In genomic region chr1:15188678-15189077, GRCh38 we compare ENCODE assay signal across 13 cellular contexts. TPM values are rescaled to one million over a fixed set of nuclear protein-coding genes. Genes with fewer than 3 reads are reported as not detected.
DNase-seq lines count a peak whose midpoint lies in the region; ATAC-seq, FAIRE-seq and TF ChIP-seq lines count a peak whose summit lies in the region.
"Had no signal": no experiment of that assay in that cellular context is flagged by ENCODE, and none has a peak within 500 bp of the region (broad histone marks: within the 10 kb centered on the region; RNA-seq: fewer than 3 reads in every experiment).

No MANE protein-coding gene starts in this region.

- intact Hi-C loops in left ventricle myocardium inferior (cut with micrococcal nuclease) = no loop called here
- intact Hi-C loops in Right ventricle myocardium inferior (cut with DNase I) = no loop called here
- intact Hi-C loops in colonic mucosa (cut with DNase I) = no loop called here
- intact Hi-C loops in HepG2 (cut with micrococcal nuclease; ENCODE audit: unreplicated experiment) = loop anchor here (2.0 to 5.0 kb wide), 2 partner anchors 16 to 36 kb away; partner anchors contain the start of gene TMEM51

- H3K4me2 ChIP-seq in HepG2 (ENCODE audit: low read depth, low read length) = 0 out of 2 replicates have a peak overlapping the region, but pooled peaks have one; percentile 6

- in situ Hi-C loops in HepG2 (cut with HindIII; ENCODE audit: extremely low pct_ligation_motif_present, low pct_unique_long_range_greater_than_20kb) = no loop called here

- no TSS peak for BruUV-seq in HepG2 (replicated peaks; lab: Mats Ljungman, UMichigan)

- H3K36me3 ChIP-seq in left ventricle myocardium inferior (no peaks in the 10 kb centered on the region), colonic mucosa (no peaks in the 10 kb centered on the region), HepG2 (replicated peaks in 1 of 2; ENCODE audit: control insufficient read depth in 1 of 2, insufficient read depth in 2 of 2, low read length in 2 of 2) (peaks cover 1 to 31% of the 10 kb centered on the region in 2 experiments; a peak in 3 of 5 replicates)
- H3K36me3 ChIP-seq: cardiac muscle cell, tibial artery had no signal

- TF ChIP-seq CTCF in left ventricle myocardium inferior (IDR thresholded peaks at IDR 0.05; ENCODE audit: borderline replicate concordance) = no peak
- no peak for TF ChIP-seq CTCF in colonic mucosa (IDR thresholded peaks at IDR 0.05)
- TF ChIP-seq CTCF in HepG2 (CRISPR knock-in tag; IDR thresholded peaks at IDR 0.05) = no peak

- POLR2A ChIA-PET in HepG2 (lab: Yijun Ruan, JAX) = interaction anchor here (0.6 to 3.5 kb wide), 8 partner anchors 9 to 36 kb away, joined by 3 to 26 read pairs (median 8); partner anchors contain the start of gene TMEM51

- TF ChIP-seq EP300 in HepG2 (IDR thresholded peaks at IDR 0.05; ENCODE audit: low read depth in 2 of 2, low read length in 2 of 2) (no peak), HepG2 (CRISPR knock-in tag; IDR thresholded peaks at IDR 0.05; ENCODE audit: borderline replicate concordance) (no peak)

- 86% methylated on average over 3 of the region's 3 CpGs for WGBS in HepG2 (ENCODE audit: low lambda C conversion rate)

- H3K27me3 ChIP-seq in left ventricle myocardium inferior (ENCODE audit: low read depth) (no peaks in the 10 kb centered on the region), colonic mucosa (no peaks in the 10 kb centered on the region), HepG2 (ENCODE audit: control insufficient read depth in 1 of 2, insufficient read depth in 2 of 2, low read length in 2 of 2) (no peaks in the 10 kb centered on the region)
- H3K27me3 ChIP-seq: cardiac muscle cell, tibial artery had no signal

- H4K20me1 ChIP-seq in HepG2 (ENCODE audit: insufficient read depth, low read length) = peaks cover 17% of the 10 kb centered on the region; the same call in 1 of the 2 replicates

- CTCF ChIA-PET in HepG2 (lab: Yijun Ruan, JAX; ENCODE audit: low intra/inter-chr PET ratio, low total read pairs) = no interaction called here

- H3K9me3 ChIP-seq in left ventricle myocardium inferior (replicated peaks) (no peaks in the 10 kb centered on the region), colonic mucosa (no peaks in the 10 kb centered on the region), HepG2 (ENCODE audit: low read length) (no peaks in the 10 kb centered on the region)
- H3K9me3 ChIP-seq: tibial artery had no signal

- DNase-seq in left ventricle myocardium inferior (no peak), Right ventricle myocardium inferior (ENCODE audit: missing footprints) (no peak), colonic mucosa (no peak), HepG2 (ENCODE audit: low spot score) (no peak), NCI-H524 treated with DMSO at 0.1 percent for 48 hours (lab: John Stamatoyannopoulos, UW) (no peak), iPS-NIHi11 (ENCODE audit: low spot score) (no peak)
- DNase-seq: hypothalamus, NCI-H345, tibial artery had no signal

- ATAC-seq in Right ventricle myocardium inferior = no peak
- ATAC-seq in HepG2 = no peak
- ATAC-seq in HG02763 (IDR thresholded peaks at IDR 0.05; ENCODE audit: unreplicated experiment) = no peak
- no peak for ATAC-seq in HG02938 (IDR thresholded peaks at IDR 0.05; ENCODE audit: unreplicated experiment)
- ATAC-seq: activated CD4-positive, CD25-positive, alpha-beta regulatory T cell treated with anti-CD3 and anti-CD28 coated beads, Interleukin-2, amount 50 U/mL, for 24 hours had no signal

- no peak overlapping the region for H2AFZ ChIP-seq in HepG2 (ENCODE audit: low read length)

- FAIRE-seq in HepG2 (lab: Jason Lieb, UNC) = peak; percentile 52

- H3K4me1 ChIP-seq in left ventricle myocardium inferior (peaks cover 28% of the 10 kb centered on the region), colonic mucosa (peaks cover 19% of the 10 kb centered on the region), HepG2 (ENCODE audit: insufficient read depth, low read length) (peaks cover 85% of the 10 kb centered on the region)

- TF ChIP-seq RAD21 in HepG2 (CRISPR knock-in tag; IDR thresholded peaks at IDR 0.05) = no peak

- no peak for TF ChIP-seq POLR2A in HepG2 (IDR thresholded peaks at IDR 0.05; ENCODE audit: insufficient read depth in 1 of 2, low read depth in 2 of 2, low read length in 2 of 2)

- H3K79me2 ChIP-seq in HepG2 (ENCODE audit: insufficient read depth, low read length) = peaks cover 69% of the 10 kb centered on the region

- H3K9ac ChIP-seq in colonic mucosa (ENCODE audit: low read depth in 2 of 2, low read length in 2 of 2) (no peak overlapping the region), HepG2 (ENCODE audit: insufficient read depth, low read depth, low read length) (no peak overlapping the region)

- H3K4me3 ChIP-seq in left ventricle myocardium inferior (no peak overlapping the region), colonic mucosa (no peak overlapping the region), HepG2 (replicated peaks in 1 of 3; ENCODE audit: insufficient read depth in 1 of 3, low read depth in 2 of 3, low read length in 3 of 3) (no peak overlapping the region)
- H3K4me3 ChIP-seq: cardiac muscle cell, tibial artery had no signal

- H3K27ac ChIP-seq in left ventricle myocardium inferior (replicated peaks) (peak overlapping the region; percentile 11), colonic mucosa (peak overlapping the region; percentile 52), HepG2 (ENCODE audit: extremely low read length, insufficient read depth, low read length) (peak overlapping the region; percentile 3)
- H3K27ac ChIP-seq: cardiac muscle cell, tibial artery had no signal

TF ChIP-seq in HepG2, 621 proteins besides CTCF, POLR2A, EP300 and RAD21 (continues in another document):
- no peak for TF ChIP-seq ZSCAN22 (CRISPR knock-in tag; IDR thresholded peaks at IDR 0.05)
- no peak for TF ChIP-seq RCOR2 (CRISPR knock-in tag; IDR thresholded peaks at IDR 0.05)
- no peak for TF ChIP-seq RBFOX2 (IDR thresholded peaks at IDR 0.05; ENCODE audit: low read depth, low read length)
- no peak for TF ChIP-seq KLF11 (CRISPR knock-in tag; IDR thresholded peaks at IDR 0.05)
- TF ChIP-seq ZNF160 (CRISPR knock-in tag; IDR thresholded peaks at IDR 0.05) = no peak
- no peak for TF ChIP-seq ATF1 (CRISPR knock-in tag; IDR thresholded peaks at IDR 0.05)
- no peak for TF ChIP-seq NR2F6 (IDR thresholded peaks at IDR 0.05)
- 0 out of 2 replicates have a peak, but pooled peaks have one; percentile 9 for TF ChIP-seq NR2F6 (CRISPR knock-in tag; IDR thresholded peaks at IDR 0.05)
- no peak for TF ChIP-seq AKAP8 (CRISPR knock-in tag; IDR thresholded peaks at IDR 0.05)

RNA-seq across cellular contexts. Expression of gene TMEM51, which starts 35.1 kb away (rescaled TPM):
- total RNA-seq in left ventricle myocardium inferior (4.1 TPM), Right ventricle myocardium inferior (4.7 TPM), colonic mucosa (10 to 100 TPM; 21.3 to 28.6 TPM), HepG2 (2016; rRNA removed; fragmentation: Illumina TruSeq; extraction: Trizol) (6.3 and 12.2 TPM in 2 replicates)
- 2.6 and 2.8 TPM in 2 replicates for total RNA-seq in HepG2 (2016; cell fraction: cytosol; rRNA removed; fragmentation: Illumina TruSeq; extraction: Trizol; ENCODE audit: low read depth)
- total RNA-seq in HepG2 (2016; cell fraction: insoluble cytoplasmic fraction; rRNA removed; fragmentation: Illumina TruSeq; extraction: Trizol) = 7.0 and 9.8 TPM in 2 replicates
- total RNA-seq in HepG2 (2016; cell fraction: membrane; rRNA removed; fragmentation: Illumina TruSeq; extraction: Trizol) = 5.3 and 6.5 TPM in 2 replicates
- 9.7 and 11.5 TPM in 2 replicates for total RNA-seq in HepG2 (2016; cell fraction: nucleus; rRNA removed; fragmentation: Illumina TruSeq; extraction: Trizol)
- polyA plus RNA-seq in HepG2 (2011; rRNA removed) = 18.5 and 22.3 TPM in 2 replicates
- 20.1 and 23.4 TPM in 2 replicates for polyA plus RNA-seq in HepG2 (2011; cell fraction: cytosol; rRNA removed)
- 14.3 and 18.6 TPM in 2 replicates for polyA plus RNA-seq in HepG2 (2011; cell fraction: nucleus; rRNA removed)
- 8.0 and 11.2 TPM in 2 replicates for polyA plus RNA-seq in HepG2 (2012)
- polyA plus RNA-seq in HepG2 (2016; cell fraction: cytosol; fragmentation: Illumina TruSeq; extraction: Trizol; ENCODE audit: low read depth) = 1.9 and 2.3 TPM in 2 replicates
- polyA plus RNA-seq in HepG2 (2016; cell fraction: insoluble cytoplasmic fraction; fragmentation: Illumina TruSeq; extraction: Trizol; ENCODE audit: low read depth) = 8.4 and 8.6 TPM in 2 replicates
- 3.7 and 4.9 TPM in 2 replicates for polyA plus RNA-seq in HepG2 (2016; cell fraction: membrane; fragmentation: Illumina TruSeq; extraction: Trizol; ENCODE audit: low read depth)
- 23.6 and 23.8 TPM in 2 replicates for polyA plus RNA-seq in HepG2 (2016; cell fraction: nucleus; fragmentation: Illumina TruSeq; extraction: Trizol; ENCODE audit: insufficient read depth, low read depth)
- 3.2 and 18.3 TPM in 2 replicates for polyA minus RNA-seq in HepG2 (2011; rRNA and poly(A)+ RNA removed; ENCODE audit: low replicate concordance)
- polyA minus RNA-seq in HepG2 (2011; cell fraction: cytosol; rRNA and poly(A)+ RNA removed) = 8.7 and 9.4 TPM in 2 replicates
- 8.6 and 9.4 TPM in 2 replicates for polyA minus RNA-seq in HepG2 (2011; cell fraction: nucleus; rRNA and poly(A)+ RNA removed)

RNA-seq across cellular contexts. Expression of gene FHAD1, which starts 58.3 kb away (rescaled TPM):
- total RNA-seq in left ventricle myocardium inferior (not detected), Right ventricle myocardium inferior (not detected), colonic mucosa (1 to 10 TPM; 1.5 to 1.8 TPM), HepG2 (2016; rRNA removed; fragmentation: Illumina TruSeq; extraction: Trizol) (not detected in 2 replicates)
- not detected in 2 replicates for total RNA-seq in HepG2 (2016; cell fraction: cytosol; rRNA removed; fragmentation: Illumina TruSeq; extraction: Trizol; ENCODE audit: low read depth)
- total RNA-seq in HepG2 (2016; cell fraction: insoluble cytoplasmic fraction; rRNA removed; fragmentation: Illumina TruSeq; extraction: Trizol) = not detected in 2 replicates
- not detected in 2 replicates for total RNA-seq in HepG2 (2016; cell fraction: membrane; rRNA removed; fragmentation: Illumina TruSeq; extraction: Trizol)
- total RNA-seq in HepG2 (2016; cell fraction: nucleus; rRNA removed; fragmentation: Illumina TruSeq; extraction: Trizol) = not detected in 2 replicates
- not detected in 2 replicates for polyA plus RNA-seq in HepG2 (2011; rRNA removed)
- polyA plus RNA-seq in HepG2 (2011; cell fraction: cytosol; rRNA removed) = 0.01 and 0.03 TPM in 2 replicates
- 0.03 and 0.08 TPM in 2 replicates for polyA plus RNA-seq in HepG2 (2011; cell fraction: nucleus; rRNA removed)
- polyA plus RNA-seq in HepG2 (2012) = 0.08 and 0.11 TPM in 2 replicates
- polyA plus RNA-seq in HepG2 (2016; cell fraction: cytosol; fragmentation: Illumina TruSeq; extraction: Trizol; ENCODE audit: low read depth) = not detected in 2 replicates
- polyA plus RNA-seq in HepG2 (2016; cell fraction: insoluble cytoplasmic fraction; fragmentation: Illumina TruSeq; extraction: Trizol; ENCODE audit: low read depth) = not detected in 2 replicates
- polyA plus RNA-seq in HepG2 (2016; cell fraction: membrane; fragmentation: Illumina TruSeq; extraction: Trizol; ENCODE audit: low read depth) = not detected in 2 replicates
- 0.27 TPM in 1 of 2 replicates, not detected in the other for polyA plus RNA-seq in HepG2 (2016; cell fraction: nucleus; fragmentation: Illumina TruSeq; extraction: Trizol; ENCODE audit: insufficient read depth, low read depth)
- polyA minus RNA-seq in HepG2 (2011; rRNA and poly(A)+ RNA removed; ENCODE audit: low replicate concordance) = 0.04 and 0.80 TPM in 2 replicates
- polyA minus RNA-seq in HepG2 (2011; cell fraction: cytosol; rRNA and poly(A)+ RNA removed) = not detected in 2 replicates
- not detected in 2 replicates for polyA minus RNA-seq in HepG2 (2011; cell fraction: nucleus; rRNA and poly(A)+ RNA removed)
